Comparison of ENCODE assay signal across 8 cellular contexts in the genomic region with DNA sequence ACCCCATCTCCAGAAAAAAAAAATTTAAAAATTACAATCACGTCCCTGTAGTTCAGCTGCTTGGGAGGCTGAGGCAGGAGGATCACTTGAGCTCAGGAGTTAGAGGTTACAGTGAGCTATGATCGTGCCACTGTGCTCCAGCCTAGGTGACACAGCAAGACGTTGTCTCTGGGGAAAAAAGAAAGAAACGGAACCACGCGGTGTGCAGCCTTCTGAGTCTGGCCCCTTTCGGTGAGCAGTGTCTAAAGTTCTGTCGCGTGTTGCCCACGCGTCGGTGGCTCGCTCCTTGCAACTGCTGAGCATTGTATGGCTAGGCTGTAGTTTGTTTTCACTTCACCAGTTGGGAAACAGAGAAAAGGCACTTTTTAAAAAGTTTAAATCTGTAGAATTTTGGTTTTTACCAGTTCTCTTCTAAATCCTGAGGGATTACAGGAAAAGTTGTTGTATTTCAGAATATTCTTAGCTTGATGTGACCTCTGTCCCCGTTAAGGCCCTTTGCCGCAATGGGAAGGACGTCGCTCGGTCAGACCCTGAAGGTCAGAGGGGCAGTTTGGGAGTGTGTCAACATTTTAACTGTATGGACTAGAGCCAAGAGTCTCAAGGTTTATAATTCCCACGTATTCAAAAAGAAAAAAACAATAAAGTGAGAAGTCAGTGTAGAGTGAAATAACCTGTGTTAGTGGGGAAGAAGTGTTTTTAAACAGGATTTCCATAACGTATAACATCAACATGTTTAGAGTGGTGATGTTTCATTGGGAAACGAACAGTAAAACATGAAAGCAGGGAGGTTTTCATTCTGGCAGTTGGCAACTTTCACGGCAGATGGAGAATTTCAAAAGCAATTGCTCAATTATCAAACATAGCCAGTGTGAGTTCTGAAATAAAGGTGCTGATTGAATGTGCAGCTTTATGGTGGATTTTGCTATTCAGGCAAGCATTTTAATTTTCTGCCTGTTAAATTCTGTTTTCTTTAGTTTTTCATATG. TPM values are rescaled to one million over a fixed set of nuclear protein-coding genes. Genes with fewer than 3 reads are reported as not detected.
DNase-seq lines count a peak whose midpoint lies in the region; FAIRE-seq and TF ChIP-seq lines count a peak whose summit lies in the region.

No MANE protein-coding gene starts in this region.

- H3K9me3 ChIP-seq in kidney (ENCODE audit: control insufficient read depth in 1 of 2, low read length in 2 of 2) (no peaks in the 10 kb centered on the region), prostate gland (no peaks in the 10 kb centered on the region)

- H3K36me3 ChIP-seq in kidney (ENCODE audit: control insufficient read depth in 1 of 2, insufficient read depth in 2 of 2, low read length in 2 of 2): peaks cover 12 to 13% of the 10 kb centered on the region in 2 donors
- peaks cover 0 to 5% of the 10 kb centered on the region in 2 donors for H3K36me3 ChIP-seq in prostate gland

- DNase-seq in GM12864 (ENCODE audit: low read depth) (peak; percentile 18), fibroblast of the aortic adventitia (ENCODE audit: low read depth) (peak; percentile 56), NCI-H2227 treated with DMSO at 0.1 percent for 48 hours (lab: John Stamatoyannopoulos, UW) (no peak), kidney (no peak), UCSD-AML1 (lab: John Stamatoyannopoulos, UW; ENCODE audit: unreplicated experiment) (no peak), prostate gland (ENCODE audit: low spot score) (no peak)
- peak; percentile 23 to 29 for DNase-seq in activated CD4-positive, alpha-beta T cell treated with anti-CD3 and anti-CD28 coated beads, Interleukin-2, amount 50 U/mL, for 4 hours
- peak; percentile 48 to 51 for DNase-seq in stimulated activated CD4-positive, alpha-beta T cell treated with anti-CD3 and anti-CD28 coated beads, Interleukin-2, amount 100 ng/mL, for 24 hours

- H3K4me1 ChIP-seq in kidney (ENCODE audit: control insufficient read depth in 1 of 2, insufficient read depth in 1 of 2, low read depth in 1 of 2, low read length in 2 of 2): peaks cover 11 to 17% of the 10 kb centered on the region in 2 donors
- no peaks in the 10 kb centered on the region for H3K4me1 ChIP-seq in prostate gland (replicated peaks)

- intact Hi-C loops in kidney (cut with DNase I) (no loop called here), prostate gland (cut with DNase I) (loop anchor here (5.0 kb wide), 1 partner anchor 244 kb away; no protein-coding TSS in a partner anchor)

- H3K27ac ChIP-seq in kidney (ENCODE audit: low read depth in 2 of 2, low read length in 2 of 2) (peak overlapping the region in 1 of 2 donors; percentile 23), prostate gland (no peak overlapping the region)

- no peak overlapping the region for H3K9ac ChIP-seq in kidney (ENCODE audit: low read length in 2 of 2)

- TF ChIP-seq POLR2A in prostate gland (IDR thresholded peaks at IDR 0.05): no peak

- no peaks in the 10 kb centered on the region for H3K27me3 ChIP-seq in prostate gland (replicated peaks; ENCODE audit: insufficient read depth)

- FAIRE-seq in kidney (lab: Jason Lieb, UNC): no peak

- TF ChIP-seq CTCF in GM12864 (IDR thresholded peaks at IDR 0.05; ENCODE audit: low read depth, low read length, missing control alignments) (no peak), fibroblast of the aortic adventitia (IDR thresholded peaks at IDR 0.05; ENCODE audit: insufficient read depth, low read length) (no peak), kidney (IDR thresholded peaks at IDR 0.05; ENCODE audit: borderline replicate concordance, extremely low read depth, insufficient read depth) (no peak), prostate gland (IDR thresholded peaks at IDR 0.05) (no peak)

- H3K4me3 ChIP-seq in GM12864 (ENCODE audit: low read depth, low read length): no peak overlapping the region
- no peak overlapping the region for H3K4me3 ChIP-seq in fibroblast of the aortic adventitia (ENCODE audit: low read depth, low read length)
- H3K4me3 ChIP-seq in kidney (ENCODE audit: low read length in 2 of 2): no peak overlapping the region
- no peak overlapping the region for H3K4me3 ChIP-seq in prostate gland

- 77% methylated on average over 22 of the region's 22 CpGs for WGBS in prostate gland

RNA-seq across cellular contexts. Expression of gene MSANTD1, which starts 45.8 kb away (rescaled TPM):
- total RNA-seq in fibroblast of the aortic adventitia (ENCODE audit: low replicate concordance): 0.41 and 0.63 TPM in 2 replicates
- total RNA-seq in kidney: 0.91 TPM
- not detected for polyA plus RNA-seq in kidney (ENCODE audit: insufficient read depth, low read depth, low replicate concordance)
- total RNA-seq in prostate gland: 1 to 10 TPM; 1.2 to 4.4 TPM

Comparison
In these comparisons a context has a peak if more than half of its experiments do, and no peak if none do; other contexts are left out.
1. DNase-seq: peak in GM12864 (single experiment), activated CD4-positive, alpha-beta T cell treated with anti-CD3 and anti-CD28 coated beads, Interleukin-2, amount 50 U/mL, for 4 hours (2 of 2), fibroblast of the aortic adventitia (single experiment) and stimulated activated CD4-positive, alpha-beta T cell treated with anti-CD3 and anti-CD28 coated beads, Interleukin-2, amount 100 ng/mL, for 24 hours (2 of 2); none in NCI-H2227 treated with DMSO at 0.1 percent for 48 hours (single experiment), kidney (single experiment), UCSD-AML1 (single experiment) and prostate gland (single experiment).